In the genomic region with DNA sequence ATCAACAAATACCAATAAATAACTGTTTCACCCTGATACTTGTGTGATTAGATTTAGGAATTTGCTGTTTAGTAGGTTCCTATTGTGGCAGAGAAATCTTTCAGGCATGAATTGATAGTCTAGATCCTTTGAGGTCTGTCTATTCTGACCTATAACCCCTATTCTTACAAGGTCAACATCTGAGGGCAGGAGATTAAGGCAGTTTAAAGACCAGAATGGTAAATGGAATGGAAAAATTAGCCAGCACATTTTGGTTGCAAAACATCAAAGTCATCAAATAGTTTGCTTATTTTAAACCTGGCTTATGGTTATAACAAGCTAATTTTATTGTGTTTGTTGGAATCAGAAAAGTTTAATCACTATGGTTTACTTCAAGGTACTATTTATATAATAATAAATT, we compare ENCODE assay signal across 1 cellular context.
TF ChIP-seq lines count a peak whose summit lies in the region.

No MANE protein-coding gene starts in this region.

TF ChIP-seq in GM23338, 12 proteins besides CTCF, POLR2A, EP300 and RAD21 (continued from another document):
- TF ChIP-seq, protein P1, sequence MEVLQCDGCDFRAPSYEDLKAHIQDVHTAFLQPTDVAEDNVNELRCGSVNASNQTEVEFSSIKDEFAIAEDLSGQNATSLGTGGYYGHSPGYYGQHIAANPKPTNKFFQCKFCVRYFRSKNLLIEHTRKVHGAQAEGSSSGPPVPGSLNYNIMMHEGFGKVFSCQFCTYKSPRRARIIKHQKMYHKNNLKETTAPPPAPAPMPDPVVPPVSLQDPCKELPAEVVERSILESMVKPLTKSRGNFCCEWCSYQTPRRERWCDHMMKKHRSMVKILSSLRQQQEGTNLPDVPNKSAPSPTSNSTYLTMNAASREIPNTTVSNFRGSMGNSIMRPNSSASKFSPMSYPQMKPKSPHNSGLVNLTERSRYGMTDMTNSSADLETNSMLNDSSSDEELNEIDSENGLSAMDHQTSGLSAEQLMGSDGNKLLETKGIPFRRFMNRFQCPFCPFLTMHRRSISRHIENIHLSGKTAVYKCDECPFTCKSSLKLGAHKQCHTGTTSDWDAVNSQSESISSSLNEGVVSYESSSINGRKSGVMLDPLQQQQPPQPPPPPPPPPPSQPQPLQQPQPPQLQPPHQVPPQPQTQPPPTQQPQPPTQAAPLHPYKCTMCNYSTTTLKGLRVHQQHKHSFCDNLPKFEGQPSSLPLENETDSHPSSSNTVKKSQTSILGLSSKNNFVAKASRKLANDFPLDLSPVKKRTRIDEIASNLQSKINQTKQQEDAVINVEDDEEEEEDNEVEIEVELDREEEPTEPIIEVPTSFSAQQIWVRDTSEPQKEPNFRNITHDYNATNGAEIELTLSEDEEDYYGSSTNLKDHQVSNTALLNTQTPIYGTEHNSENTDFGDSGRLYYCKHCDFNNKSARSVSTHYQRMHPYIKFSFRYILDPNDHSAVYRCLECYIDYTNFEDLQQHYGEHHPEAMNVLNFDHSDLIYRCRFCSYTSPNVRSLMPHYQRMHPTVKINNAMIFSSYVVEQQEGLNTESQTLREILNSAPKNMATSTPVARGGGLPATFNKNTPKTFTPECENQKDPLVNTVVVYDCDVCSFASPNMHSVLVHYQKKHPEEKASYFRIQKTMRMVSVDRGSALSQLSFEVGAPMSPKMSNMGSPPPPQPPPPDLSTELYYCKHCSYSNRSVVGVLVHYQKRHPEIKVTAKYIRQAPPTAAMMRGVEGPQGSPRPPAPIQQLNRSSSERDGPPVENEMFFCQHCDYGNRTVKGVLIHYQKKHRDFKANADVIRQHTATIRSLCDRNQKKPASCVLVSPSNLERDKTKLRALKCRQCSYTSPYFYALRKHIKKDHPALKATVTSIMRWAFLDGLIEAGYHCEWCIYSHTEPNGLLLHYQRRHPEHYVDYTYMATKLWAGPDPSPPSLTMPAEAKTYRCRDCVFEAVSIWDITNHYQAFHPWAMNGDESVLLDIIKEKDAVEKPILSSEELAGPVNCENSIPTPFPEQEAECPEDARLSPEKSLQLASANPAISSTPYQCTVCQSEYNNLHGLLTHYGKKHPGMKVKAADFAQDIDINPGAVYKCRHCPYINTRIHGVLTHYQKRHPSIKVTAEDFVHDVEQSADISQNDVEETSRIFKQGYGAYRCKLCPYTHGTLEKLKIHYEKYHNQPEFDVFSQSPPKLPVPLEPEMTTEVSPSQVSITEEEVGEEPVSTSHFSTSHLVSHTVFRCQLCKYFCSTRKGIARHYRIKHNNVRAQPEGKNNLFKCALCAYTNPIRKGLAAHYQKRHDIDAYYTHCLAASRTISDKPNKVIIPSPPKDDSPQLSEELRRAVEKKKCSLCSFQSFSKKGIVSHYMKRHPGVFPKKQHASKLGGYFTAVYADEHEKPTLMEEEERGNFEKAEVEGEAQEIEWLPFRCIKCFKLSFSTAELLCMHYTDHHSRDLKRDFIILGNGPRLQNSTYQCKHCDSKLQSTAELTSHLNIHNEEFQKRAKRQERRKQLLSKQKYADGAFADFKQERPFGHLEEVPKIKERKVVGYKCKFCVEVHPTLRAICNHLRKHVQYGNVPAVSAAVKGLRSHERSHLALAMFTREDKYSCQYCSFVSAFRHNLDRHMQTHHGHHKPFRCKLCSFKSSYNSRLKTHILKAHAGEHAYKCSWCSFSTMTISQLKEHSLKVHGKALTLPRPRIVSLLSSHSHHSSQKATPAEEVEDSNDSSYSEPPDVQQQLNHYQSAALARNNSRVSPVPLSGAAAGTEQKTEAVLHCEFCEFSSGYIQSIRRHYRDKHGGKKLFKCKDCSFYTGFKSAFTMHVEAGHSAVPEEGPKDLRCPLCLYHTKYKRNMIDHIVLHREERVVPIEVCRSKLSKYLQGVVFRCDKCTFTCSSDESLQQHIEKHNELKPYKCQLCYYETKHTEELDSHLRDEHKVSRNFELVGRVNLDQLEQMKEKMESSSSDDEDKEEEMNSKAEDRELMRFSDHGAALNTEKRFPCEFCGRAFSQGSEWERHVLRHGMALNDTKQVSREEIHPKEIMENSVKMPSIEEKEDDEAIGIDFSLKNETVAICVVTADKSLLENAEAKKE (CRISPR knock-in tag; IDR thresholded peaks at IDR 0.05) = no peak
- no peak for TF ChIP-seq EZH2phosphoT487 (IDR thresholded peaks at IDR 0.05; ENCODE audit: unreplicated experiment)
- TF ChIP-seq, protein P2, sequence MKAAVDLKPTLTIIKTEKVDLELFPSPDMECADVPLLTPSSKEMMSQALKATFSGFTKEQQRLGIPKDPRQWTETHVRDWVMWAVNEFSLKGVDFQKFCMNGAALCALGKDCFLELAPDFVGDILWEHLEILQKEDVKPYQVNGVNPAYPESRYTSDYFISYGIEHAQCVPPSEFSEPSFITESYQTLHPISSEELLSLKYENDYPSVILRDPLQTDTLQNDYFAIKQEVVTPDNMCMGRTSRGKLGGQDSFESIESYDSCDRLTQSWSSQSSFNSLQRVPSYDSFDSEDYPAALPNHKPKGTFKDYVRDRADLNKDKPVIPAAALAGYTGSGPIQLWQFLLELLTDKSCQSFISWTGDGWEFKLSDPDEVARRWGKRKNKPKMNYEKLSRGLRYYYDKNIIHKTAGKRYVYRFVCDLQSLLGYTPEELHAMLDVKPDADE (IDR thresholded peaks at IDR 0.05) = no peak
